26 cellular contexts compared by ENCODE assay signal in genomic region chr13:93996471-93996870, GRCh38.
"Had no signal": no experiment of that assay in that cellular context is flagged by ENCODE, and none has a peak within 500 bp of the region (broad histone marks: within the 10 kb centered on the region; RNA-seq: fewer than 3 reads in every experiment).

No MANE protein-coding gene starts in this region.

- H3K9me3 Mint-ChIP-seq: activated CD4-positive, alpha-beta memory T cell treated with anti-CD3 and anti-CD28 coated beads for 36 hours; activated CD4-positive, alpha-beta T cell treated with anti-CD3 and anti-CD28 coated beads, Interleukin-2, amount 10 ng/mL, durations not matched to agents 24 days and 14 days; activated naive CD4-positive, alpha-beta T cell treated with anti-CD3 and anti-CD28 coated beads for 36 hours; activated T-helper 1 cell treated with anti-CD3 and anti-CD28 coated beads, Interleukin-12 subunit alpha, Interleukin-12 subunit beta, Interleukin-2, Interleukin-4 antibody, amounts not matched to agents 30 ng/mL and 10 ng/mL and 1 ng/mL, durations not matched to agents 14 hours and 24 hours and 36 hours; activated T-helper 2 cell treated with anti-CD3 and anti-CD28 coated beads, Interferon-gamma antibody, Interleukin-2, Interleukin-4, amounts not matched to agents 10 μg/mL and 5 μg/mL and 100 μg/mL, durations not matched to agents 14 hours and 24 hours and 36 hours had no signal

- H3K4me3 ChIP-seq: body of pancreas, colonic mucosa, esophagus squamous epithelium, gastroesophageal sphincter had no signal

- H3K27ac Mint-ChIP-seq: activated CD4-positive, alpha-beta memory T cell treated with anti-CD3 and anti-CD28 coated beads for 36 hours; activated CD4-positive, alpha-beta T cell treated with anti-CD3 and anti-CD28 coated beads for 36 hours; activated CD4-positive, alpha-beta T cell treated with anti-CD3 and anti-CD28 coated beads, Interleukin-2, amount 10 ng/mL, durations not matched to agents 24 days and 14 days; activated CD8-positive, alpha-beta memory T cell treated with anti-CD3 and anti-CD28 coated beads, Interleukin-2, amount 10 ng/mL, durations not matched to agents 7 days and 5 days; activated CD8-positive, alpha-beta T cell treated with anti-CD3 and anti-CD28 coated beads, Interleukin-2, amount 10 ng/mL, durations not matched to agents 7 days and 5 days; activated naive CD4-positive, alpha-beta T cell treated with anti-CD3 and anti-CD28 coated beads for 36 hours; activated naive CD4-positive, alpha-beta T cell treated with anti-CD3 and anti-CD28 coated beads, Interleukin-2, amount 50 U/mL, for 24 hours; activated naive CD8-positive, alpha-beta T cell treated with anti-CD3 and anti-CD28 coated beads, Interleukin-2, amount 10 ng/mL, durations not matched to agents 7 days and 5 days; activated T-helper 1 cell treated with anti-CD3 and anti-CD28 coated beads, Interleukin-12 subunit alpha, Interleukin-12 subunit beta, Interleukin-2, Interleukin-4 antibody, amounts not matched to agents 30 ng/mL and 10 ng/mL and 1 ng/mL, durations not matched to agents 14 hours and 24 hours and 36 hours; activated T-helper 2 cell treated with anti-CD3 and anti-CD28 coated beads, Interferon-gamma antibody, Interleukin-2, Interleukin-4, amounts not matched to agents 10 μg/mL and 5 μg/mL and 100 μg/mL, durations not matched to agents 14 hours and 24 hours and 36 hours had no signal

- H3K4me1 Mint-ChIP-seq: activated CD4-positive, alpha-beta T cell treated with anti-CD3 and anti-CD28 coated beads for 36 hours; activated CD4-positive, alpha-beta T cell treated with anti-CD3 and anti-CD28 coated beads, Interleukin-2, amount 10 ng/mL, durations not matched to agents 24 days and 14 days; activated CD8-positive, alpha-beta memory T cell treated with anti-CD3 and anti-CD28 coated beads, Interleukin-2, amount 10 ng/mL, durations not matched to agents 7 days and 5 days; activated naive CD4-positive, alpha-beta T cell treated with anti-CD3 and anti-CD28 coated beads, Interleukin-2, amount 50 U/mL, for 24 hours; activated naive CD8-positive, alpha-beta T cell treated with anti-CD3 and anti-CD28 coated beads, Interleukin-2, amount 10 ng/mL, durations not matched to agents 7 days and 5 days; central memory CD8-positive, alpha-beta T cell had no signal

- H3K4me3 Mint-ChIP-seq: activated CD4-positive, alpha-beta memory T cell treated with anti-CD3 and anti-CD28 coated beads for 36 hours; activated CD4-positive, alpha-beta T cell treated with anti-CD3 and anti-CD28 coated beads for 36 hours; activated CD4-positive, alpha-beta T cell treated with anti-CD3 and anti-CD28 coated beads, Interleukin-2, amount 10 ng/mL, durations not matched to agents 24 days and 14 days; activated CD8-positive, alpha-beta memory T cell treated with anti-CD3 and anti-CD28 coated beads, Interleukin-2, amount 10 ng/mL, durations not matched to agents 7 days and 5 days; activated CD8-positive, alpha-beta T cell treated with anti-CD3 and anti-CD28 coated beads, Interleukin-2, amount 10 ng/mL, durations not matched to agents 7 days and 5 days; activated naive CD4-positive, alpha-beta T cell treated with anti-CD3 and anti-CD28 coated beads for 36 hours; activated naive CD4-positive, alpha-beta T cell treated with anti-CD3 and anti-CD28 coated beads, Interleukin-2, amount 50 U/mL, for 24 hours; activated naive CD8-positive, alpha-beta T cell treated with anti-CD3 and anti-CD28 coated beads, Interleukin-2, amount 10 ng/mL, durations not matched to agents 7 days and 5 days; activated T-helper 1 cell treated with anti-CD3 and anti-CD28 coated beads, Interleukin-12 subunit alpha, Interleukin-12 subunit beta, Interleukin-2, Interleukin-4 antibody, amounts not matched to agents 30 ng/mL and 10 ng/mL and 1 ng/mL, durations not matched to agents 14 hours and 24 hours and 36 hours; central memory CD8-positive, alpha-beta T cell had no signal

- H3K27me3 Mint-ChIP-seq: activated CD4-positive, alpha-beta T cell treated with anti-CD3 and anti-CD28 coated beads, Interleukin-2, amount 10 ng/mL, durations not matched to agents 24 days and 14 days; activated CD8-positive, alpha-beta memory T cell treated with anti-CD3 and anti-CD28 coated beads, Interleukin-2, amount 10 ng/mL, durations not matched to agents 7 days and 5 days; activated naive CD8-positive, alpha-beta T cell treated with anti-CD3 and anti-CD28 coated beads, Interleukin-2, amount 10 ng/mL, durations not matched to agents 7 days and 5 days had no signal

- DNase-seq: activated CD4-positive, alpha-beta memory T cell treated with anti-CD3 and anti-CD28 coated beads for 36 hours; activated CD4-positive, alpha-beta T cell treated with anti-CD3 and anti-CD28 coated beads for 36 hours; activated CD4-positive, alpha-beta T cell treated with anti-CD3 and anti-CD28 coated beads, Interleukin-2, amount 10 ng/mL, durations not matched to agents 24 days and 14 days; activated CD4-positive, CD25-positive, alpha-beta regulatory T cell; activated CD4-positive, CD25-positive, alpha-beta regulatory T cell treated with anti-CD3 and anti-CD28 coated beads, Interleukin-2, amount 50 U/mL, for 72 hours; activated CD8-positive, alpha-beta memory T cell treated with anti-CD3 and anti-CD28 coated beads, Interleukin-2, amount 10 ng/mL, durations not matched to agents 7 days and 5 days; activated CD8-positive, alpha-beta memory T cell treated with anti-CD3 and anti-CD28 coated beads, Interleukin-2, amount 50 U/mL, for 4 hours; activated CD8-positive, alpha-beta T cell treated with anti-CD3 and anti-CD28 coated beads, Interleukin-2, amount 10 ng/mL, durations not matched to agents 7 days and 5 days; activated effector memory CD4-positive, alpha-beta T cell treated with anti-CD3 and anti-CD28 coated beads, Interleukin-2, amount 50 U/mL, for 16 hours; activated naive CD4-positive, alpha-beta T cell treated with anti-CD3 and anti-CD28 coated beads for 36 hours; activated naive CD8-positive, alpha-beta T cell treated with anti-CD3 and anti-CD28 coated beads, Interleukin-2, amount 10 ng/mL, durations not matched to agents 7 days and 5 days; activated T-cell treated with anti-CD3 and anti-CD28 coated beads, Interleukin-2, amount 50 U/mL, for 1 hour; activated T-cell treated with anti-CD3 and anti-CD28 coated beads, Interleukin-2, amount 50 U/mL, for 48 hours; amniotic stem cell; anterior cingulate cortex; body of pancreas; colonic mucosa; effector CD8-positive, alpha-beta T cell; esophagus squamous epithelium; foreskin melanocyte; T-helper 2 cell had no signal

- ATAC-seq: activated CD4-positive, alpha-beta T cell treated with anti-CD3 and anti-CD28 coated beads for 36 hours; activated CD8-positive, alpha-beta memory T cell treated with anti-CD3 and anti-CD28 coated beads, Interleukin-2, amount 10 ng/mL, durations not matched to agents 7 days and 5 days; activated CD8-positive, alpha-beta T cell treated with anti-CD3 and anti-CD28 coated beads, Interleukin-2, amount 10 ng/mL, durations not matched to agents 7 days and 5 days; body of pancreas; gastroesophageal sphincter had no signal

- H3K36me3 Mint-ChIP-seq: activated CD4-positive, alpha-beta memory T cell treated with anti-CD3 and anti-CD28 coated beads for 36 hours; activated CD8-positive, alpha-beta memory T cell treated with anti-CD3 and anti-CD28 coated beads, Interleukin-2, amount 10 ng/mL, durations not matched to agents 7 days and 5 days; activated naive CD4-positive, alpha-beta T cell treated with anti-CD3 and anti-CD28 coated beads, Interleukin-2, amount 50 U/mL, for 24 hours; activated naive CD8-positive, alpha-beta T cell treated with anti-CD3 and anti-CD28 coated beads, Interleukin-2, amount 10 ng/mL, durations not matched to agents 7 days and 5 days had no signal
